In genomic region chr20:23141450-23142161, GRCh38 we compare ENCODE assay signal across 14 cellular contexts. TPM values are rescaled to one million over a fixed set of nuclear protein-coding genes. Genes with fewer than 3 reads are reported as not detected.
A peak's percentile ranks its signal among the peaks of the same experiment; 100 is the strongest.
DNase-seq lines count a peak whose midpoint lies in the region; ATAC-seq and TF ChIP-seq lines count a peak whose summit lies in the region.
"Had no signal": no experiment of that assay in that cellular context is flagged by ENCODE, and none has a peak within 500 bp of the region (broad histone marks: within the 10 kb centered on the region; RNA-seq: fewer than 3 reads in every experiment).

No MANE protein-coding gene starts in this region.

- TF ChIP-seq CTCF in colonic mucosa (IDR thresholded peaks at IDR 0.05) (no peak), psoas muscle (IDR thresholded peaks at IDR 0.05) (no peak)

- peaks cover 49% of the 10 kb centered on the region for H3K4me1 ChIP-seq in Karpas-422 (ENCODE audit: low read length)
- no peaks in the 10 kb centered on the region for H3K4me1 ChIP-seq in colonic mucosa
- peaks cover 72% of the 10 kb centered on the region for H3K4me1 ChIP-seq in psoas muscle

- H2AFZ ChIP-seq in Karpas-422 (ENCODE audit: low read length), result peak overlapping the region; percentile 14; the same call in 1 of the 2 replicates

- H3K36me3 ChIP-seq in Karpas-422 (ENCODE audit: insufficient read depth, low read length) (no peaks in the 10 kb centered on the region), colonic mucosa (no peaks in the 10 kb centered on the region), psoas muscle (ENCODE audit: insufficient read depth in 1 of 2, low read depth in 1 of 2) (no peaks in the 10 kb centered on the region)

- DNase-seq in NCI-H748 (lab: John Stamatoyannopoulos, UW; ENCODE audit: unreplicated experiment) (peak; percentile 37), NCI-H748 treated with DMSO at 0.1 percent for 48 hours (lab: John Stamatoyannopoulos, UW) (no peak), Karpas-422 (no peak), colonic mucosa (no peak), psoas muscle (peak in 1 of 2 donors; percentile 57), foreskin melanocyte (no peak)
- DNase-seq: COR-L47; cortex of kidney; naive thymus-derived CD4-positive, alpha-beta T cell; NCI-H1417 treated with DMSO at 0.1 percent for 48 hours; NCI-H526 had no signal

- no peak for ATAC-seq in psoas muscle
- no peak for ATAC-seq in HG03342 (IDR thresholded peaks at IDR 0.05; ENCODE audit: unreplicated experiment)
- no peak for ATAC-seq in GM18502 (IDR thresholded peaks at IDR 0.05; ENCODE audit: poor library complexity, unreplicated experiment)

- WGBS in psoas muscle, 3 donors, result 27 to 49% (median 36%) methylated on average over 10 of the region's 10 CpGs

- no peaks in the 10 kb centered on the region for H4K20me1 ChIP-seq in Karpas-422 (ENCODE audit: insufficient read depth, low read depth, low read length)

- H3K27ac ChIP-seq in Karpas-422 (ENCODE audit: low read length), result peak overlapping the region; percentile 16; the same call in 1 of the 2 replicates
- peak overlapping the region; percentile 51 for H3K27ac ChIP-seq in colonic mucosa
- peak overlapping the region; percentile 96 for H3K27ac ChIP-seq in psoas muscle

- H3K9me2 ChIP-seq in Karpas-422 (replicated peaks; ENCODE audit: insufficient read depth, low read length), result no peaks in the 10 kb centered on the region

- intact Hi-C loops in colonic mucosa (cut with DNase I), result no loop called here
- intact Hi-C loops in psoas muscle (cut with DNase I), result no loop called here

- H3K27me3 ChIP-seq in Karpas-422 (ENCODE audit: low read length) (no peaks in the 10 kb centered on the region), colonic mucosa (no peaks in the 10 kb centered on the region), psoas muscle (ENCODE audit: insufficient read depth in 3 of 3, low read length in 2 of 3) (no peaks in the 10 kb centered on the region)

- no peaks in the 10 kb centered on the region for H3K79me2 ChIP-seq in Karpas-422 (ENCODE audit: low read length)

- H3K9me3 ChIP-seq in Karpas-422 (ENCODE audit: low read length) (no peaks in the 10 kb centered on the region), colonic mucosa (no peaks in the 10 kb centered on the region), psoas muscle (no peaks in the 10 kb centered on the region)

- H3K9ac ChIP-seq in Karpas-422 (ENCODE audit: low read length), result no peak overlapping the region
- no peak overlapping the region for H3K9ac ChIP-seq in colonic mucosa (ENCODE audit: low read depth in 2 of 2, low read length in 2 of 2)

- peak overlapping the region; percentile 26 for H3K4me2 ChIP-seq in Karpas-422 (ENCODE audit: low read depth, low read length, poor library complexity, severe bottlenecking)

- H3K4me3 ChIP-seq in Karpas-422 (ENCODE audit: low read length) (no peak overlapping the region), colonic mucosa (no peak overlapping the region), psoas muscle (no peak overlapping the region)

RNA-seq across cellular contexts. Expression of gene CD93, which starts 55.5 kb away (rescaled TPM):
- not detected in 2 replicates for total RNA-seq in Karpas-422 (2014; rRNA removed; shearing (Covaris generic); ENCODE audit: low replicate concordance)
- total RNA-seq in colonic mucosa (10 to 100 TPM in 1 of 2 donors, 1 to 10 TPM in 1; 5.3 to 20.3 TPM), psoas muscle (10 to 100 TPM; 17.6 to 35.7 (median 34.6) TPM)
- polyA plus RNA-seq in psoas muscle, result 10 to 100 TPM in 1 of 3 donors, 1 to 10 TPM in 2; 7.7 to 15.5 (median 9.5) TPM
- total RNA-seq: A172 had no signal

Comparison
In these comparisons a context has a peak if more than half of its experiments do, and no peak if none do; other contexts are left out.
1. H3K27ac ChIP-seq: peak in every context shown above with its lines; median percentile 96 in psoas muscle; 51 in colonic mucosa; 16 in Karpas-422.